ENCODE assay signal across 1 cellular context in the genomic region with DNA sequence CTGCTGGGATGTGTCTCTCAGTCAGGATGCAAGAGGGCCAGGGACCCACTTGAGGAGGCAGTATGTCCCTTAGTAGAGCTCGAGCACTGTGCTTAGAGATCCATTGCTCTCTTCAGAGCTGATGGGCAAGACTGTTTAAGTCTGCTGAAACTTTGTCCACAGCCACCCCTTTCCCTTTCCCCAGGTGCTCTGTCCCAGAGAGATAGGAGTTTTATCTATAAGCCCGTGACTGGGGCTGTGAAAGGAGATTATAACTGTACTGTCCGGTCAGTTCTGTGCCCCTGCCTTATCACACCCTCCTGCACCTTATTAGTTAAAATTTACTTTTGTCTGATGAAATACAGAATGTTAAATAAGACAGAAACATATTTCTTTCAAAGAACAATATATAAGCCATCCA.
TF ChIP-seq lines count a peak whose summit lies in the region.

No MANE protein-coding gene starts in this region.

TF ChIP-seq in K562, 482 proteins besides CTCF, POLR2A, EP300 and RAD21 (continued from another document and continues in another):
- TF ChIP-seq CHD7 (IDR thresholded peaks at IDR 0.05; ENCODE audit: low read depth, low read length) (no peak), ZFX (CRISPR knock-in tag; IDR thresholded peaks at IDR 0.05) (no peak), NCOR1 (IDR thresholded peaks at IDR 0.05) (peak; percentile 68), PURB (CRISPR knock-in tag; IDR thresholded peaks at IDR 0.05; ENCODE audit: low read depth) (no peak), EGR1 (conservative IDR thresholded peaks at IDR 0.05) (no peak), ZNF695 (CRISPR knock-in tag; IDR thresholded peaks at IDR 0.05) (no peak), HDAC2 (IDR thresholded peaks at IDR 0.05) (no peak), ZBTB12 (CRISPR knock-in tag; IDR thresholded peaks at IDR 0.05) (no peak), ZNF24 (IDR thresholded peaks at IDR 0.05) (no peak), LARP7 (IDR thresholded peaks at IDR 0.05) (no peak), REST (CRISPR knock-in tag; IDR thresholded peaks at IDR 0.05; ENCODE audit: low read depth) (no peak), ZNF263 (CRISPR knock-in tag; IDR thresholded peaks at IDR 0.05; ENCODE audit: borderline replicate concordance) (no peak), YBX1 (IDR thresholded peaks at IDR 0.05) (no peak), NELFE (IDR thresholded peaks at IDR 0.05; ENCODE audit: insufficient read depth, insufficient read length) (no peak), TCF15 (CRISPR knock-in tag; IDR thresholded peaks at IDR 0.05) (no peak), ZFP30 (CRISPR knock-in tag; IDR thresholded peaks at IDR 0.05; ENCODE audit: borderline replicate concordance) (no peak), HDAC1 (IDR thresholded peaks at IDR 0.05) (no peak), STAT5B (CRISPR knock-in tag; IDR thresholded peaks at IDR 0.05) (no peak), MIER1 (IDR thresholded peaks at IDR 0.05; ENCODE audit: low read depth) (no peak), ZNF384 (IDR thresholded peaks at IDR 0.05; ENCODE audit: low read depth, low read length) (no peak)
- TF ChIP-seq, protein P1, sequence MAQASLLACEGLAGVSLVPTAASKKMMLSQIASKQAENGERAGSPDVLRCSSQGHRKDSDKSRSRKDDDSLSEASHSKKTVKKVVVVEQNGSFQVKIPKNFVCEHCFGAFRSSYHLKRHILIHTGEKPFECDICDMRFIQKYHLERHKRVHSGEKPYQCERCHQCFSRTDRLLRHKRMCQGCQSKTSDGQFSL (CRISPR knock-in tag; IDR thresholded peaks at IDR 0.05): no peak
- TF ChIP-seq, protein P1 (tag; IDR thresholded peaks at IDR 0.05): no peak
- TF ChIP-seq, protein P2, sequence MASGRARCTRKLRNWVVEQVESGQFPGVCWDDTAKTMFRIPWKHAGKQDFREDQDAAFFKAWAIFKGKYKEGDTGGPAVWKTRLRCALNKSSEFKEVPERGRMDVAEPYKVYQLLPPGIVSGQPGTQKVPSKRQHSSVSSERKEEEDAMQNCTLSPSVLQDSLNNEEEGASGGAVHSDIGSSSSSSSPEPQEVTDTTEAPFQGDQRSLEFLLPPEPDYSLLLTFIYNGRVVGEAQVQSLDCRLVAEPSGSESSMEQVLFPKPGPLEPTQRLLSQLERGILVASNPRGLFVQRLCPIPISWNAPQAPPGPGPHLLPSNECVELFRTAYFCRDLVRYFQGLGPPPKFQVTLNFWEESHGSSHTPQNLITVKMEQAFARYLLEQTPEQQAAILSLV (tag; IDR thresholded peaks at IDR 0.05): no peak
- TF ChIP-seq, protein P3, sequence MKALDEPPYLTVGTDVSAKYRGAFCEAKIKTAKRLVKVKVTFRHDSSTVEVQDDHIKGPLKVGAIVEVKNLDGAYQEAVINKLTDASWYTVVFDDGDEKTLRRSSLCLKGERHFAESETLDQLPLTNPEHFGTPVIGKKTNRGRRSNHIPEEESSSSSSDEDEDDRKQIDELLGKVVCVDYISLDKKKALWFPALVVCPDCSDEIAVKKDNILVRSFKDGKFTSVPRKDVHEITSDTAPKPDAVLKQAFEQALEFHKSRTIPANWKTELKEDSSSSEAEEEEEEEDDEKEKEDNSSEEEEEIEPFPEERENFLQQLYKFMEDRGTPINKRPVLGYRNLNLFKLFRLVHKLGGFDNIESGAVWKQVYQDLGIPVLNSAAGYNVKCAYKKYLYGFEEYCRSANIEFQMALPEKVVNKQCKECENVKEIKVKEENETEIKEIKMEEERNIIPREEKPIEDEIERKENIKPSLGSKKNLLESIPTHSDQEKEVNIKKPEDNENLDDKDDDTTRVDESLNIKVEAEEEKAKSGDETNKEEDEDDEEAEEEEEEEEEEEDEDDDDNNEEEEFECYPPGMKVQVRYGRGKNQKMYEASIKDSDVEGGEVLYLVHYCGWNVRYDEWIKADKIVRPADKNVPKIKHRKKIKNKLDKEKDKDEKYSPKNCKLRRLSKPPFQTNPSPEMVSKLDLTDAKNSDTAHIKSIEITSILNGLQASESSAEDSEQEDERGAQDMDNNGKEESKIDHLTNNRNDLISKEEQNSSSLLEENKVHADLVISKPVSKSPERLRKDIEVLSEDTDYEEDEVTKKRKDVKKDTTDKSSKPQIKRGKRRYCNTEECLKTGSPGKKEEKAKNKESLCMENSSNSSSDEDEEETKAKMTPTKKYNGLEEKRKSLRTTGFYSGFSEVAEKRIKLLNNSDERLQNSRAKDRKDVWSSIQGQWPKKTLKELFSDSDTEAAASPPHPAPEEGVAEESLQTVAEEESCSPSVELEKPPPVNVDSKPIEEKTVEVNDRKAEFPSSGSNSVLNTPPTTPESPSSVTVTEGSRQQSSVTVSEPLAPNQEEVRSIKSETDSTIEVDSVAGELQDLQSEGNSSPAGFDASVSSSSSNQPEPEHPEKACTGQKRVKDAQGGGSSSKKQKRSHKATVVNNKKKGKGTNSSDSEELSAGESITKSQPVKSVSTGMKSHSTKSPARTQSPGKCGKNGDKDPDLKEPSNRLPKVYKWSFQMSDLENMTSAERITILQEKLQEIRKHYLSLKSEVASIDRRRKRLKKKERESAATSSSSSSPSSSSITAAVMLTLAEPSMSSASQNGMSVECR (CRISPR knock-in tag; IDR thresholded peaks at IDR 0.05): no peak
- TF ChIP-seq, protein P4, sequence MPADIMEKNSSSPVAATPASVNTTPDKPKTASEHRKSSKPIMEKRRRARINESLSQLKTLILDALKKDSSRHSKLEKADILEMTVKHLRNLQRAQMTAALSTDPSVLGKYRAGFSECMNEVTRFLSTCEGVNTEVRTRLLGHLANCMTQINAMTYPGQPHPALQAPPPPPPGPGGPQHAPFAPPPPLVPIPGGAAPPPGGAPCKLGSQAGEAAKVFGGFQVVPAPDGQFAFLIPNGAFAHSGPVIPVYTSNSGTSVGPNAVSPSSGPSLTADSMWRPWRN (IDR thresholded peaks at IDR 0.05; ENCODE audit: low read depth): no peak
- TF ChIP-seq, protein P5, sequence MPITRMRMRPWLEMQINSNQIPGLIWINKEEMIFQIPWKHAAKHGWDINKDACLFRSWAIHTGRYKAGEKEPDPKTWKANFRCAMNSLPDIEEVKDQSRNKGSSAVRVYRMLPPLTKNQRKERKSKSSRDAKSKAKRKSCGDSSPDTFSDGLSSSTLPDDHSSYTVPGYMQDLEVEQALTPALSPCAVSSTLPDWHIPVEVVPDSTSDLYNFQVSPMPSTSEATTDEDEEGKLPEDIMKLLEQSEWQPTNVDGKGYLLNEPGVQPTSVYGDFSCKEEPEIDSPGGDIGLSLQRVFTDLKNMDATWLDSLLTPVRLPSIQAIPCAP (CRISPR knock-in tag; IDR thresholded peaks at IDR 0.05; ENCODE audit: borderline replicate concordance): no peak
- TF ChIP-seq, protein P6, sequence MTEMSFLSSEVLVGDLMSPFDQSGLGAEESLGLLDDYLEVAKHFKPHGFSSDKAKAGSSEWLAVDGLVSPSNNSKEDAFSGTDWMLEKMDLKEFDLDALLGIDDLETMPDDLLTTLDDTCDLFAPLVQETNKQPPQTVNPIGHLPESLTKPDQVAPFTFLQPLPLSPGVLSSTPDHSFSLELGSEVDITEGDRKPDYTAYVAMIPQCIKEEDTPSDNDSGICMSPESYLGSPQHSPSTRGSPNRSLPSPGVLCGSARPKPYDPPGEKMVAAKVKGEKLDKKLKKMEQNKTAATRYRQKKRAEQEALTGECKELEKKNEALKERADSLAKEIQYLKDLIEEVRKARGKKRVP (CRISPR knock-in tag; IDR thresholded peaks at IDR 0.05): no peak
